In the genomic region with DNA sequence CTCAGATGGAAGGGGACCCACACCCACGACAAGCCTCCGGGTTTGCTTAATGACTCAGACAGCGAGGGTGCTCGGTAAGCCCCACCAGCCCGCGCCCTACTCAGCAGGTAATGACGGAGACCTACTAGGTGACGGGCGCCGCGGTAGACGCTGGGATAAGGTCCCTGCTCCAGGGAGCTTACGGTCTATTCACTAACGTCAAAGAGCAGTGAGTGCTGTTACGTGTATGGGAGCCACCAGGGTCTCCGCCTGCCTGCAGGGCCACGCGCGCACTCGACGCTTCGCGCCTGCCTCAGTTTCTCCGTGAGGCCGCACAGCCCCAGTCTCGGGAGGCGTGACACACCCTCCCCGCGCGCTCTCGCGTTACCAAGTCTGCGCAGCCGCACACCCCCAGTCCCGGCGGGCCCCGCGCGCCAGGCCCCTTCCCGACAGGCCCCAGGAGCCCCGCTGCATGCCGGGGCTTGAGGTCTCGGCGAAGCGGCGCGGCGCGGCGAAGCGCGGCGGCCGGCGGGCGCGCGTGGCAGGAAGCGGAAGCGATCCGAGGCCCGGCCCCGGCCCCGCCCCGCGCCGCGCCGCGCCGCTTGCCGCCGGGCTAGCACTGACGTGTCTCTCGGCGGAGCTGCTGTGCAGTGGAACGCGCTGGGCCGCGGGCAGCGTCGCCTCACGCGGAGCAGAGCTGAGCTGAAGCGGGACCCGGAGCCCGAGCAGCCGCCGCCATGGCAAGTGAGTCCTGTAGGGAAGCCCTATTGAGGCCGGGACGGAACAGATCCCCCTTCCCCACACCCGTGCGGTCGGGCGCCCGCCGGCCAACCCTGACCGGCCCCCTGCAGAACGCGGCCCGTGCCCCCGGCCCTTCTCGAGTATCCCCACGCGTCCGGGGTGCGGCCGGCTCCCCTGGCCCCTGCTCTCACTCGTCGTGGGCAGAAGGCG, we compare ENCODE assay signal across 8 cellular contexts. TPM values are rescaled to one million over a fixed set of nuclear protein-coding genes. Genes with fewer than 3 reads are reported as not detected.
DNase-seq lines count a peak whose midpoint lies in the region; ATAC-seq and TF ChIP-seq lines count a peak whose summit lies in the region.

A gene (plus strand): TSS at position 601 of the 930 bp plus-strand sequence. CDS start 116 bp downstream, at position 717.

- TF ChIP-seq CTCF in coronary artery (IDR thresholded peaks at IDR 0.05), result no peak

- H3K36me3 Mint-ChIP-seq in activated CD4-positive, alpha-beta T cell treated with anti-CD3 and anti-CD28 coated beads, Interleukin-2, amount 10 ng/mL, durations not matched to agents 24 days and 14 days (ENCODE audit: low read depth), result peaks cover 37% of the 10 kb centered on the region

- H3K9me3 ChIP-seq in BLaER1, result no peaks in the 10 kb centered on the region

- peak within 1 kb of the TSS; percentile 95 for H3K4me3 Mint-ChIP-seq in activated CD4-positive, alpha-beta T cell treated with anti-CD3 and anti-CD28 coated beads, Interleukin-2, amount 10 ng/mL, durations not matched to agents 24 days and 14 days

- peaks cover 8% of the 10 kb centered on the region for H3K27me3 Mint-ChIP-seq in activated CD4-positive, alpha-beta T cell treated with anti-CD3 and anti-CD28 coated beads, Interleukin-2, amount 10 ng/mL, durations not matched to agents 24 days and 14 days

- peaks cover 33% of the 10 kb centered on the region for H3K4me1 ChIP-seq in BLaER1

- H3K4me2 ChIP-seq in BLaER1, result peak within 1 kb of the TSS; percentile 97

- peak within 1 kb of the TSS; percentile 98 for H3K27ac ChIP-seq in BLaER1
- H3K27ac ChIP-seq in coronary artery, result peak within 1 kb of the TSS; percentile 96 to 99

- ATAC-seq in GM19328 (IDR thresholded peaks at IDR 0.05; ENCODE audit: unreplicated experiment), result peak; percentile 91
- peak; percentile 83 for ATAC-seq in HG03520 (IDR thresholded peaks at IDR 0.05; ENCODE audit: unreplicated experiment)

- peak within 1 kb of the TSS; percentile 96 for H3K27ac Mint-ChIP-seq in activated CD4-positive, alpha-beta T cell treated with anti-CD3 and anti-CD28 coated beads, Interleukin-2, amount 10 ng/mL, durations not matched to agents 24 days and 14 days

- H3K9me3 Mint-ChIP-seq in activated CD4-positive, alpha-beta T cell treated with anti-CD3 and anti-CD28 coated beads, Interleukin-2, amount 10 ng/mL, durations not matched to agents 24 days and 14 days, result no peaks in the 10 kb centered on the region

- H3K4me3 ChIP-seq in BLaER1, result peak within 1 kb of the TSS; percentile 99
- peak within 1 kb of the TSS; percentile 99 for H3K4me3 ChIP-seq in coronary artery

- H3K27me3 ChIP-seq in BLaER1, result no peaks in the 10 kb centered on the region

- peak within 1 kb of the TSS; percentile 98 for H3K9ac ChIP-seq in BLaER1

- H3K36me3 ChIP-seq in BLaER1, result peaks cover 33% of the 10 kb centered on the region

- peaks cover 33% of the 10 kb centered on the region for H3K4me1 Mint-ChIP-seq in activated CD4-positive, alpha-beta T cell treated with anti-CD3 and anti-CD28 coated beads, Interleukin-2, amount 10 ng/mL, durations not matched to agents 24 days and 14 days

- intact Hi-C loops in activated CD4-positive, alpha-beta T cell treated with anti-CD3 and anti-CD28 coated beads, Interleukin-2, amount 10 ng/mL, durations not matched to agents 24 days and 14 days (cut with micrococcal nuclease), result loop anchor here (1.0 to 10.0 kb wide), 8 partner anchors 23 to 1577 kb away; a partner anchor contains a TSS

- H4K20me1 ChIP-seq in BLaER1, result peaks cover 44% of the 10 kb centered on the region

- DNase-seq in NCI-H526 treated with DMSO at 0.1 percent for 48 hours (lab: John Stamatoyannopoulos, UW) (peak; percentile 91), coronary artery (ENCODE audit: low spot score) (peak; percentile 97), left kidney (ENCODE audit: low read depth, low spot score) (peak; percentile 98)
- DNase-seq in activated CD4-positive, alpha-beta T cell treated with anti-CD3 and anti-CD28 coated beads, Interleukin-2, amount 10 ng/mL, durations not matched to agents 24 days and 14 days, result peak; percentile 99
- peak; percentile 96 for DNase-seq in stimulated activated CD4-positive, alpha-beta T cell treated with anti-CD3 and anti-CD28 coated beads, Interleukin-1b, Interleukin-23, amount 100 ng/mL, for 48 hours

RNA-seq across cellular contexts. Expression of the gene that starts here (rescaled TPM):
- 194 TPM in 2 replicates for total RNA-seq in activated CD4-positive, alpha-beta T cell treated with anti-CD3 and anti-CD28 coated beads, Interleukin-2, amount 10 ng/mL, durations not matched to agents 24 days and 14 days

Comparison
In these comparisons a context has a peak if more than half of its experiments do, and no peak if none do; other contexts are left out.
1. Peak in every context shown above with its lines: DNase-seq, ATAC-seq, H3K4me3 ChIP-seq and H3K27ac ChIP-seq.